15 cellular contexts compared by ENCODE assay signal in the genomic region with DNA sequence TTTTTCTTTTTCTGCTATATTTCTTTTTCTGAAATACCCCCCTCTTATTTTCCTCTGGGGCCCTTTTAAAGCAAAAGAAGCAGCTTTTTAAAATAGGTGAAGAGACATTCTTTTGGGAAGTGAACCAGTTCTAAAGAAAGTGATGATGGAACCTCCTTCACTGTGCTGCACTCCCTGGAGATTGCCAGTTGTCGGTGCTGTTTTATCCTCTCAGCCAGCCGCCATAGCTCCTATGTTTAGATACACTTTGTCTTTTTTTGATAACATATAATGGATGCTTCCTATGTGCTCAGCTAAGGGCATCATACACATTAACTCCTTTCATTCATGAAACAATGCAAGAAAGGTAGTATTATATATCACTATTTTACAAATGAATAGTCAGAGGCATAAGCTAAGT. TPM values are rescaled to one million over a fixed set of nuclear protein-coding genes. Genes with fewer than 3 reads are reported as not detected.
A peak's percentile ranks its signal among the peaks of the same experiment; 100 is the strongest.
DNase-seq lines count a peak whose midpoint lies in the region; TF ChIP-seq lines count a peak whose summit lies in the region.
"Had no signal": no experiment of that assay in that cellular context is flagged by ENCODE, and none has a peak within 500 bp of the region (broad histone marks: within the 10 kb centered on the region; RNA-seq: fewer than 3 reads in every experiment).

No MANE protein-coding gene starts in this region.

- H3K4me3 ChIP-seq in epithelial cell of proximal tubule (ENCODE audit: low read depth, low read length), result no peak overlapping the region
- H3K4me3 ChIP-seq: adrenal gland, ovary, thyroid gland had no signal

- peak; percentile 6 for DNase-seq in OCI-M1 (lab: John Stamatoyannopoulos, UW)
- no peak for DNase-seq in epithelial cell of proximal tubule (ENCODE audit: low read depth)
- DNase-seq in lung microvascular endothelial cell (ENCODE audit: low read depth in 2 of 2), result peak; percentile 30 to 38
- DNase-seq in epidermal melanocyte (ENCODE audit: insufficient read length, low spot score), result no peak
- no peak for DNase-seq in activated naive CD4-positive, alpha-beta T cell treated with Interleukin-2 at 50 U/mL for 16 hours
- DNase-seq in activated gamma-delta T cell treated with Interleukin-2 at 50 U/mL for 16 hours, result no peak
- DNase-seq in substantia nigra (lab: John Stamatoyannopoulos, UW), result no peak
- DNase-seq: adrenal gland, NCI-H1417, NCI-H82, ovary, T-helper 17 cell, thyroid gland had no signal

- H3K27ac ChIP-seq in substantia nigra (ENCODE audit: low read depth, low read length, poor library complexity, severe bottlenecking), result no peak overlapping the region
- H3K27ac ChIP-seq: adrenal gland, HL-60, ovary, thyroid gland had no signal

- TF ChIP-seq CTCF in GM12872 (IDR thresholded peaks at IDR 0.05; ENCODE audit: insufficient read depth, low read depth, low read length) (peak; percentile 8; the same call in 1 of the 3 replicates), epithelial cell of proximal tubule (conservative IDR thresholded peaks at IDR 0.05; ENCODE audit: low read depth, low read length) (peak; percentile 41)

RNA-seq across cellular contexts. Expression of gene CFAP300, which starts 14.0 kb away (rescaled TPM):
- 0.72 and 10.0 TPM in 2 replicates for total RNA-seq in epithelial cell of proximal tubule
- not detected in 2 replicates for total RNA-seq in lung microvascular endothelial cell
- total RNA-seq: T-helper 17 cell had no signal

RNA-seq across cellular contexts. Expression of gene YAP1, which starts 49.0 kb away (rescaled TPM):
- total RNA-seq in epithelial cell of proximal tubule, result 84.8 and 94.5 TPM in 2 replicates
- total RNA-seq in lung microvascular endothelial cell, result 54.5 and 94.6 TPM in 2 replicates

Comparison
In these comparisons a context has a peak if more than half of its experiments do, and no peak if none do; other contexts are left out.
1. DNase-seq: peak in OCI-M1 (single experiment) and lung microvascular endothelial cell (2 of 2); none in epithelial cell of proximal tubule (single experiment), epidermal melanocyte (single experiment), activated naive CD4-positive, alpha-beta T cell treated with Interleukin-2 at 50 U/mL for 16 hours (single experiment), activated gamma-delta T cell treated with Interleukin-2 at 50 U/mL for 16 hours (single experiment) and substantia nigra (0 of 49).